24 cellular contexts compared by ENCODE assay signal in genomic region chrX:150564838-150565237, GRCh38.
"Had no signal": no experiment of that assay in that cellular context is flagged by ENCODE, and none has a peak within 500 bp of the region (broad histone marks: within the 10 kb centered on the region; RNA-seq: fewer than 3 reads in every experiment).

No MANE protein-coding gene starts in this region.

- H3K36me3 ChIP-seq: colonic mucosa, esophagus muscularis mucosa, gastroesophageal sphincter, heart left ventricle, left lung, lower lobe of right lung had no signal

- H3K27ac ChIP-seq: colonic mucosa, dorsolateral prefrontal cortex, esophagus muscularis mucosa, foreskin keratinocyte, gastroesophageal sphincter, heart left ventricle, hepatocyte, left lung, lower lobe of right lung had no signal

- H3K4me3 ChIP-seq: colonic mucosa, dorsolateral prefrontal cortex, esophagus muscularis mucosa, gastroesophageal sphincter, heart left ventricle, hepatocyte, left lung, lower lobe of right lung, mucosa of descending colon had no signal

- H2AFZ ChIP-seq: hepatocyte had no signal

- H3K4me2 ChIP-seq: hepatocyte had no signal

- H3K36me3 Mint-ChIP-seq: mesothelial cell of epicardium, naive B cell had no signal

- H3K4me3 Mint-ChIP-seq: mesothelial cell of epicardium, naive B cell had no signal

- H3K27me3 Mint-ChIP-seq: naive B cell had no signal

- H3K27me3 ChIP-seq: colonic mucosa, esophagus muscularis mucosa, foreskin keratinocyte, gastroesophageal sphincter, heart left ventricle, hepatocyte, left lung had no signal

- DNase-seq: colonic mucosa; cortex of kidney; dermis blood vessel endothelial cell; dorsolateral prefrontal cortex; effector CD4-positive, alpha-beta T cell; effector memory CD4-positive, alpha-beta T cell; foreskin keratinocyte; heart left ventricle; hypothalamus; left cardiac atrium; left lung; left ventricle myocardium superior; lower lobe of right lung; mesenchymal stem cell; mucosa of descending colon; naive B cell had no signal

- ATAC-seq: foreskin keratinocyte, gastroesophageal sphincter, heart left ventricle, left cardiac atrium, left lung, left ventricle myocardium superior, lower lobe of right lung, mucosa of descending colon had no signal

- FAIRE-seq: endothelial cell of umbilical vein, frontal cortex, islet of Langerhans, keratinocyte had no signal

- H3K27ac Mint-ChIP-seq: mesothelial cell of epicardium had no signal

- H3K4me1 ChIP-seq: colonic mucosa, foreskin keratinocyte had no signal

- H3K9me3 ChIP-seq: colonic mucosa, esophagus muscularis mucosa, gastroesophageal sphincter, heart left ventricle, left lung, lower lobe of right lung, mucosa of descending colon had no signal
